Comparison of ENCODE assay signal across 1 cellular context in genomic region chr21:42848932-42849758, GRCh38.
TF ChIP-seq lines count a peak whose summit lies in the region.

No MANE protein-coding gene starts in this region.

TF ChIP-seq in K562, 482 proteins besides CTCF, POLR2A, EP300 and RAD21 (continues in another document):
- TF ChIP-seq DNMT1 (IDR thresholded peaks at IDR 0.05): no peak
- TF ChIP-seq ZNF830 (CRISPR knock-in tag; IDR thresholded peaks at IDR 0.05): no peak
- TF ChIP-seq HMGN3 (IDR thresholded peaks at IDR 0.05; ENCODE audit: borderline replicate concordance, extremely low read depth, insufficient read length, low read depth, low read length): no peak
- no peak for TF ChIP-seq MTA2 (IDR thresholded peaks at IDR 0.05; ENCODE audit: low read depth)
- no peak for TF ChIP-seq MYBL2 (IDR thresholded peaks at IDR 0.05; ENCODE audit: low read depth)
- TF ChIP-seq MYBL2 (CRISPR knock-in tag; IDR thresholded peaks at IDR 0.05; ENCODE audit: borderline replicate concordance): no peak
- no peak for TF ChIP-seq ZC3H8 (IDR thresholded peaks at IDR 0.05)
- TF ChIP-seq MTA3 (IDR thresholded peaks at IDR 0.05; ENCODE audit: borderline replicate concordance): no peak
- TF ChIP-seq KHSRP (IDR thresholded peaks at IDR 0.05): no peak
- TF ChIP-seq RB1 (IDR thresholded peaks at IDR 0.05; ENCODE audit: low read depth): no peak
- no peak for TF ChIP-seq CREM (IDR thresholded peaks at IDR 0.05; ENCODE audit: low read depth)
- no peak for TF ChIP-seq ZNF143 (CRISPR knock-in tag; IDR thresholded peaks at IDR 0.05)
- TF ChIP-seq FOXK2 (conservative IDR thresholded peaks at IDR 0.05 in 1 of 2, IDR thresholded peaks at IDR 0.05 in 1 of 2; ENCODE audit: low read depth in 2 of 2): no peak
- no peak for TF ChIP-seq HLTF (IDR thresholded peaks at IDR 0.05)
- TF ChIP-seq STAT5A (IDR thresholded peaks at IDR 0.05; ENCODE audit: borderline replicate concordance, low read length): 0 out of 2 replicates have a peak, but pooled peaks have one; percentile 26
- no peak for TF ChIP-seq CEBPZ (IDR thresholded peaks at IDR 0.05; ENCODE audit: borderline replicate concordance, low read depth, low read length)
- no peak for TF ChIP-seq CBX8 (IDR thresholded peaks at IDR 0.05; ENCODE audit: borderline replicate concordance, extremely low read depth, low read depth, low read length, poor library complexity, severe bottlenecking)
- no peak for TF ChIP-seq ATF2 (CRISPR knock-in tag; IDR thresholded peaks at IDR 0.05)
- no peak for TF ChIP-seq E2F6 (IDR thresholded peaks at IDR 0.05; ENCODE audit: borderline replicate concordance in 1 of 2, extremely low read depth in 1 of 2, insufficient read depth in 1 of 2, insufficient read length in 1 of 2, low read depth in 1 of 2, low read length in 1 of 2, poor library complexity in 1 of 2, severe bottlenecking in 1 of 2)
- no peak for TF ChIP-seq SAFB2 (IDR thresholded peaks at IDR 0.05; ENCODE audit: borderline replicate concordance, low read depth, low read length, severe bottlenecking)
- no peak for TF ChIP-seq RCOR1 (IDR thresholded peaks at IDR 0.05; ENCODE audit: borderline replicate concordance in 1 of 2, low read depth in 2 of 2, low read length in 2 of 2)
- TF ChIP-seq MEF2A (IDR thresholded peaks at IDR 0.05; ENCODE audit: control insufficient read depth, low read depth, low read length): no peak
- TF ChIP-seq POLR2G (IDR thresholded peaks at IDR 0.05; ENCODE audit: low read depth, low read length): peak; percentile 55
- no peak for TF ChIP-seq ASH1L (IDR thresholded peaks at IDR 0.05; ENCODE audit: borderline replicate concordance, low read depth, partially characterized antibody)
- TF ChIP-seq MAX (CRISPR knock-in tag; IDR thresholded peaks at IDR 0.05): 0 out of 2 replicates have a peak, but pooled peaks have one; percentile 10
- TF ChIP-seq, protein P1, sequence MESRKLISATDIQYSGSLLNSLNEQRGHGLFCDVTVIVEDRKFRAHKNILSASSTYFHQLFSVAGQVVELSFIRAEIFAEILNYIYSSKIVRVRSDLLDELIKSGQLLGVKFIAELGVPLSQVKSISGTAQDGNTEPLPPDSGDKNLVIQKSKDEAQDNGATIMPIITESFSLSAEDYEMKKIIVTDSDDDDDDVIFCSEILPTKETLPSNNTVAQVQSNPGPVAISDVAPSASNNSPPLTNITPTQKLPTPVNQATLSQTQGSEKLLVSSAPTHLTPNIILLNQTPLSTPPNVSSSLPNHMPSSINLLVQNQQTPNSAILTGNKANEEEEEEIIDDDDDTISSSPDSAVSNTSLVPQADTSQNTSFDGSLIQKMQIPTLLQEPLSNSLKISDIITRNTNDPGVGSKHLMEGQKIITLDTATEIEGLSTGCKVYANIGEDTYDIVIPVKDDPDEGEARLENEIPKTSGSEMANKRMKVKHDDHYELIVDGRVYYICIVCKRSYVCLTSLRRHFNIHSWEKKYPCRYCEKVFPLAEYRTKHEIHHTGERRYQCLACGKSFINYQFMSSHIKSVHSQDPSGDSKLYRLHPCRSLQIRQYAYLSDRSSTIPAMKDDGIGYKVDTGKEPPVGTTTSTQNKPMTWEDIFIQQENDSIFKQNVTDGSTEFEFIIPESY (CRISPR knock-in tag; IDR thresholded peaks at IDR 0.05): peak; percentile 55; the same call in 1 of the 2 replicates
- no peak for TF ChIP-seq CEBPB (tag; IDR thresholded peaks at IDR 0.05)
- no peak for TF ChIP-seq ZKSCAN8 (CRISPR knock-in tag; IDR thresholded peaks at IDR 0.05)
- no peak for TF ChIP-seq NR2C1 (IDR thresholded peaks at IDR 0.05)
- no peak for TF ChIP-seq NR2C1 (tag; IDR thresholded peaks at IDR 0.05)
- no peak for TF ChIP-seq DACH1 (IDR thresholded peaks at IDR 0.05; ENCODE audit: partially characterized antibody)
- no peak for TF ChIP-seq FOXP1 (CRISPR knock-in tag; IDR thresholded peaks at IDR 0.05)
- no peak for TF ChIP-seq TCF7L2 (IDR thresholded peaks at IDR 0.05; ENCODE audit: low read depth, low read length)
- no peak for TF ChIP-seq XRCC4 (IDR thresholded peaks at IDR 0.05; ENCODE audit: extremely low read depth, insufficient read depth, insufficient read length)
- TF ChIP-seq HDAC2 (IDR thresholded peaks at IDR 0.05): no peak
- TF ChIP-seq MCM3 (IDR thresholded peaks at IDR 0.05): no peak
- 0 out of 2 replicates have a peak, but pooled peaks have one; percentile 6 for TF ChIP-seq RBFOX2 (IDR thresholded peaks at IDR 0.05; ENCODE audit: low read depth, low read length)
- TF ChIP-seq, protein P2, sequence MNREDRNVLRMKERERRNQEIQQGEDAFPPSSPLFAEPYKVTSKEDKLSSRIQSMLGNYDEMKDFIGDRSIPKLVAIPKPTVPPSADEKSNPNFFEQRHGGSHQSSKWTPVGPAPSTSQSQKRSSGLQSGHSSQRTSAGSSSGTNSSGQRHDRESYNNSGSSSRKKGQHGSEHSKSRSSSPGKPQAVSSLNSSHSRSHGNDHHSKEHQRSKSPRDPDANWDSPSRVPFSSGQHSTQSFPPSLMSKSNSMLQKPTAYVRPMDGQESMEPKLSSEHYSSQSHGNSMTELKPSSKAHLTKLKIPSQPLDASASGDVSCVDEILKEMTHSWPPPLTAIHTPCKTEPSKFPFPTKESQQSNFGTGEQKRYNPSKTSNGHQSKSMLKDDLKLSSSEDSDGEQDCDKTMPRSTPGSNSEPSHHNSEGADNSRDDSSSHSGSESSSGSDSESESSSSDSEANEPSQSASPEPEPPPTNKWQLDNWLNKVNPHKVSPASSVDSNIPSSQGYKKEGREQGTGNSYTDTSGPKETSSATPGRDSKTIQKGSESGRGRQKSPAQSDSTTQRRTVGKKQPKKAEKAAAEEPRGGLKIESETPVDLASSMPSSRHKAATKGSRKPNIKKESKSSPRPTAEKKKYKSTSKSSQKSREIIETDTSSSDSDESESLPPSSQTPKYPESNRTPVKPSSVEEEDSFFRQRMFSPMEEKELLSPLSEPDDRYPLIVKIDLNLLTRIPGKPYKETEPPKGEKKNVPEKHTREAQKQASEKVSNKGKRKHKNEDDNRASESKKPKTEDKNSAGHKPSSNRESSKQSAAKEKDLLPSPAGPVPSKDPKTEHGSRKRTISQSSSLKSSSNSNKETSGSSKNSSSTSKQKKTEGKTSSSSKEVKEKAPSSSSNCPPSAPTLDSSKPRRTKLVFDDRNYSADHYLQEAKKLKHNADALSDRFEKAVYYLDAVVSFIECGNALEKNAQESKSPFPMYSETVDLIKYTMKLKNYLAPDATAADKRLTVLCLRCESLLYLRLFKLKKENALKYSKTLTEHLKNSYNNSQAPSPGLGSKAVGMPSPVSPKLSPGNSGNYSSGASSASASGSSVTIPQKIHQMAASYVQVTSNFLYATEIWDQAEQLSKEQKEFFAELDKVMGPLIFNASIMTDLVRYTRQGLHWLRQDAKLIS (CRISPR knock-in tag; IDR thresholded peaks at IDR 0.05): no peak
- no peak for TF ChIP-seq CHD4 (IDR thresholded peaks at IDR 0.05; ENCODE audit: insufficient read depth, insufficient replicate concordance, low read depth, low read length, poor library complexity, severe bottlenecking)
- no peak for TF ChIP-seq ZNF609 (CRISPR knock-in tag; IDR thresholded peaks at IDR 0.05; ENCODE audit: borderline replicate concordance)
- no peak for TF ChIP-seq ILK (tag; IDR thresholded peaks at IDR 0.05; ENCODE audit: borderline replicate concordance, low read depth)
- no peak for TF ChIP-seq SNRNP70 (optimal IDR thresholded peaks at IDR 0.05; ENCODE audit: low read depth, low read length)
- TF ChIP-seq, protein P3, sequence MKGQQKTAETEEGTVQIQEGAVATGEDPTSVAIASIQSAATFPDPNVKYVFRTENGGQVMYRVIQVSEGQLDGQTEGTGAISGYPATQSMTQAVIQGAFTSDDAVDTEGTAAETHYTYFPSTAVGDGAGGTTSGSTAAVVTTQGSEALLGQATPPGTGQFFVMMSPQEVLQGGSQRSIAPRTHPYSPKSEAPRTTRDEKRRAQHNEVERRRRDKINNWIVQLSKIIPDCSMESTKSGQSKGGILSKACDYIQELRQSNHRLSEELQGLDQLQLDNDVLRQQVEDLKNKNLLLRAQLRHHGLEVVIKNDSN (CRISPR knock-in tag; IDR thresholded peaks at IDR 0.05): no peak
- no peak for TF ChIP-seq MXD1 (CRISPR knock-in tag; IDR thresholded peaks at IDR 0.05; ENCODE audit: borderline replicate concordance, poor library complexity, severe bottlenecking)
